Comparison of ENCODE assay signal across 8 cellular contexts in the genomic region with DNA sequence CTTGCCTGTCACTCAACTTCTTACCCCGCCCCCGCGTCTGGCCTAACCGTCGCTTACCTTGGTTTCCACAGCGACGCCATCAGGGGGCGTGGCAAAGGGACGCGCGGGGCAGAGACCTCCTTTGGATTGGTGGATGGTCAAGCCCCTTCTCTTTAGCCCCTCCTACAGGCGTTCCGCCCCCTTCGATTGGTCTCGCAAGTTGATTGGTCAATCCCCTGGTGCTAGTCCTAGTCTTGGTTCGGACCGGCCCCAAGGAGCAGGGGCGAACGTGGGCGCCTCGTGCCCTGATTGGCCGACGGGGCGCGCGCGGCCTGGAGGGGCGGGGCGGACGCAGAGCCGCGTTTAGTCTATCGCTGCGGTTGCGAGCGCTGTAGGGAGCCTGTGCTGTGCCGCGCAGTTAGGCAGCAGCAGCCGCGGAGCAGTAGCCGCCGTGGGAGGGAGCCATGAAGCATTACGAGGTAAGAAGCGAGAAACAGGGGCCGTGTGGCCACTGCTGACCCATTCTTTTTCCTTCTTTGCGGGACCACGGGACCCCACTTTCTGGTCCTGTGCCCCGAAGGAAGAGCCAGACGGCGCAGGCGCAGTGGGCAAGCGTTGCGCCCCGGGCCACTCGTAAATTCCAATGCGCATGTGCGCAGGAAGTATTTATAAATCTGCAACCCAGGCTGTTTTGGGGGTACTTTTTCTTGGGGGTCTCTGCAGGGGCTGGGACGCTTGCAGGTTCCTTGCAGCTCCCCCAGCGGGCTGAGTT. TPM values are rescaled to one million over a fixed set of nuclear protein-coding genes. Genes with fewer than 3 reads are reported as not detected.
A peak's percentile ranks its signal among the peaks of the same experiment; 100 is the strongest.
DNase-seq lines count a peak whose midpoint lies in the region; ATAC-seq and TF ChIP-seq lines count a peak whose summit lies in the region.

A gene with protein sequence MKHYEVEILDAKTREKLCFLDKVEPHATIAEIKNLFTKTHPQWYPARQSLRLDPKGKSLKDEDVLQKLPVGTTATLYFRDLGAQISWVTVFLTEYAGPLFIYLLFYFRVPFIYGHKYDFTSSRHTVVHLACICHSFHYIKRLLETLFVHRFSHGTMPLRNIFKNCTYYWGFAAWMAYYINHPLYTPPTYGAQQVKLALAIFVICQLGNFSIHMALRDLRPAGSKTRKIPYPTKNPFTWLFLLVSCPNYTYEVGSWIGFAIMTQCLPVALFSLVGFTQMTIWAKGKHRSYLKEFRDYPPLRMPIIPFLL (plus strand): TSS at position 341 of the 751 bp plus-strand sequence. CDS start 103 bp downstream, at position 444.

- POLR2A ChIA-PET in activated naive CD8-positive, alpha-beta T cell treated with anti-CD3 and anti-CD28 coated beads, Interleukin-2, amount 10 ng/mL, durations not matched to agents 7 days and 5 days (lab: Charles Lee): interaction anchor here (0.6 to 3.6 kb wide), 7 partner anchors 12 to 447 kb away, joined by 3 to 34 read pairs (median 5); a partner anchor contains a TSS

- H3K36me3 Mint-ChIP-seq in activated naive CD8-positive, alpha-beta T cell treated with anti-CD3 and anti-CD28 coated beads, Interleukin-2, amount 10 ng/mL, durations not matched to agents 7 days and 5 days: peaks cover 7% of the 10 kb centered on the region
- H3K36me3 Mint-ChIP-seq in glutamatergic neuron (ENCODE audit: unreplicated experiment) (no peaks in the 10 kb centered on the region), osteocyte (ENCODE audit: unreplicated experiment) (no peaks in the 10 kb centered on the region)

- H3K9me3 ChIP-seq in SU-DHL-6 (ENCODE audit: insufficient read depth, low read length): no peaks in the 10 kb centered on the region
- no peaks in the 10 kb centered on the region for H3K9me3 ChIP-seq in thymus (ENCODE audit: control insufficient read depth)

- H3K27ac Mint-ChIP-seq in activated naive CD8-positive, alpha-beta T cell treated with anti-CD3 and anti-CD28 coated beads, Interleukin-2, amount 10 ng/mL, durations not matched to agents 7 days and 5 days: peak within 1 kb of the TSS; percentile 96
- H3K27ac Mint-ChIP-seq in glutamatergic neuron (ENCODE audit: unreplicated experiment): peak within 1 kb of the TSS; percentile 82
- H3K27ac Mint-ChIP-seq in osteocyte (ENCODE audit: unreplicated experiment): peak within 1 kb of the TSS; percentile 96

- no peaks in the 10 kb centered on the region for H3K9me3 Mint-ChIP-seq in activated naive CD8-positive, alpha-beta T cell treated with anti-CD3 and anti-CD28 coated beads, Interleukin-2, amount 10 ng/mL, durations not matched to agents 7 days and 5 days
- peaks cover 5% of the 10 kb centered on the region for H3K9me3 Mint-ChIP-seq in glutamatergic neuron (ENCODE audit: unreplicated experiment)
- no peaks in the 10 kb centered on the region for H3K9me3 Mint-ChIP-seq in osteocyte (ENCODE audit: unreplicated experiment)

- H3K4me1 ChIP-seq in thymus (ENCODE audit: control insufficient read depth, insufficient read depth, low read length): peaks cover 10% of the 10 kb centered on the region

- DNase-seq in NCI-H128 (lab: John Stamatoyannopoulos, UW; ENCODE audit: unreplicated experiment) (peak; percentile 100), glutamatergic neuron (peak; percentile 100), osteocyte (ENCODE audit: extremely low spot score, unreplicated experiment) (peak; percentile 100)
- peak; percentile 100 for DNase-seq in activated naive CD8-positive, alpha-beta T cell treated with anti-CD3 and anti-CD28 coated beads, Interleukin-2, amount 10 ng/mL, durations not matched to agents 7 days and 5 days

- peak; percentile 97 for TF ChIP-seq POLR2A in GM10847 (IDR thresholded peaks at IDR 0.05; ENCODE audit: extremely low read depth, insufficient read length)

- no peaks in the 10 kb centered on the region for H3K9me2 ChIP-seq in SU-DHL-6 (replicated peaks; ENCODE audit: insufficient read depth, low read length)

- TF ChIP-seq CTCF in SU-DHL-6 (IDR thresholded peaks at IDR 0.05; ENCODE audit: insufficient read depth, low read length, poor library complexity, severe bottlenecking) (no peak), glutamatergic neuron (IDR thresholded peaks at IDR 0.05; ENCODE audit: partially characterized antibody, unreplicated experiment) (no peak), osteocyte (IDR thresholded peaks at IDR 0.05) (no peak)

- H2AFZ ChIP-seq in SU-DHL-6 (ENCODE audit: low read depth, low read length, severe bottlenecking): peak within 1 kb of the TSS; percentile 83

- peak within 1 kb of the TSS; percentile 85 for H3K9ac ChIP-seq in SU-DHL-6 (ENCODE audit: low read length)

- peak within 1 kb of the TSS; percentile 96 for H3K4me3 ChIP-seq in SU-DHL-6 (ENCODE audit: insufficient read depth, low read length, poor library complexity, severe bottlenecking)
- H3K4me3 ChIP-seq in thymus (ENCODE audit: low read length): peak within 1 kb of the TSS; percentile 89

- H3K4me2 ChIP-seq in SU-DHL-6 (ENCODE audit: low read depth, low read length, poor library complexity, severe bottlenecking): peak within 1 kb of the TSS; percentile 100

- H3K27me3 Mint-ChIP-seq in activated naive CD8-positive, alpha-beta T cell treated with anti-CD3 and anti-CD28 coated beads, Interleukin-2, amount 10 ng/mL, durations not matched to agents 7 days and 5 days: no peaks in the 10 kb centered on the region
- H3K27me3 Mint-ChIP-seq in glutamatergic neuron (ENCODE audit: unreplicated experiment): no peaks in the 10 kb centered on the region
- no peaks in the 10 kb centered on the region for H3K27me3 Mint-ChIP-seq in osteocyte (ENCODE audit: unreplicated experiment)

- H3K36me3 ChIP-seq in SU-DHL-6 (ENCODE audit: low read length) (no peaks in the 10 kb centered on the region), thymus (ENCODE audit: control insufficient read depth, insufficient read depth) (peaks cover under 1% of the 10 kb centered on the region)

- peaks cover 44% of the 10 kb centered on the region for H3K79me2 ChIP-seq in SU-DHL-6 (ENCODE audit: insufficient read depth, low read length)

- no peaks in the 10 kb centered on the region for H4K20me1 ChIP-seq in SU-DHL-6 (ENCODE audit: low read depth, low read length)

- H3F3A ChIP-seq in SU-DHL-6 (ENCODE audit: insufficient read depth): peaks cover 5% of the 10 kb centered on the region; the same call in 1 of the 2 replicates

- peak; percentile 95 for ATAC-seq in HG02678 (IDR thresholded peaks at IDR 0.05; ENCODE audit: unreplicated experiment)
- peak; percentile 97 for ATAC-seq in activated naive CD8-positive, alpha-beta T cell treated with anti-CD3 and anti-CD28 coated beads, Interleukin-2, amount 10 ng/mL, durations not matched to agents 7 days and 5 days (ENCODE audit: low read depth)

- H3K27ac ChIP-seq in SU-DHL-6 (ENCODE audit: low read depth, low read length) (peak within 1 kb of the TSS; percentile 50), thymus (ENCODE audit: low read depth) (peak within 1 kb of the TSS; percentile 99)

- peaks cover 13% of the 10 kb centered on the region for H3K4me1 Mint-ChIP-seq in activated naive CD8-positive, alpha-beta T cell treated with anti-CD3 and anti-CD28 coated beads, Interleukin-2, amount 10 ng/mL, durations not matched to agents 7 days and 5 days
- H3K4me1 Mint-ChIP-seq in glutamatergic neuron (ENCODE audit: low read depth, unreplicated experiment) (peaks cover 3% of the 10 kb centered on the region), osteocyte (ENCODE audit: unreplicated experiment) (peaks cover 25% of the 10 kb centered on the region)

- H3K4me3 Mint-ChIP-seq in activated naive CD8-positive, alpha-beta T cell treated with anti-CD3 and anti-CD28 coated beads, Interleukin-2, amount 10 ng/mL, durations not matched to agents 7 days and 5 days: peak within 1 kb of the TSS; percentile 97
- peak within 1 kb of the TSS; percentile 93 for H3K4me3 Mint-ChIP-seq in glutamatergic neuron (ENCODE audit: unreplicated experiment)
- peak within 1 kb of the TSS; percentile 98 for H3K4me3 Mint-ChIP-seq in osteocyte (ENCODE audit: unreplicated experiment)

- WGBS in thymus: under 1% methylated on average over 59 of the region's 59 CpGs

- H3K27me3 ChIP-seq in SU-DHL-6 (ENCODE audit: low read length) (no peaks in the 10 kb centered on the region), thymus (ENCODE audit: control insufficient read depth, insufficient read depth) (no peaks in the 10 kb centered on the region)

RNA-seq across cellular contexts. Expression of the gene that starts here (rescaled TPM):
- 100 to 1,000 TPM; 161 to 168 TPM for total RNA-seq in activated naive CD8-positive, alpha-beta T cell treated with anti-CD3 and anti-CD28 coated beads, Interleukin-2, amount 10 ng/mL, durations not matched to agents 7 days and 5 days
- total RNA-seq in glutamatergic neuron (ENCODE audit: unreplicated experiment) (102 TPM), osteocyte (136 and 139 TPM in 2 replicates)
- polyA plus RNA-seq in thymus: 143 TPM

Comparison
In these comparisons a context has a peak if more than half of its experiments do, and no peak if none do; other contexts are left out.
1. Peak in every context shown above with its lines: DNase-seq, ATAC-seq, H3K4me3 ChIP-seq and H3K27ac ChIP-seq.